In genomic region chr3:150238995-150239612, GRCh38 we compare ENCODE assay signal across 8 cellular contexts.
A peak's percentile ranks its signal among the peaks of the same experiment; 100 is the strongest.
DNase-seq lines count a peak whose midpoint lies in the region; ATAC-seq and TF ChIP-seq lines count a peak whose summit lies in the region.

No MANE protein-coding gene starts in this region.

- no peaks in the 10 kb centered on the region for H4K20me1 ChIP-seq in KMS-11 (ENCODE audit: insufficient read depth)

- no peak overlapping the region for H3K4me3 ChIP-seq in BE2C (ENCODE audit: low read depth, low read length)
- no peak overlapping the region for H3K4me3 ChIP-seq in KMS-11 (IDR thresholded peaks at IDR 0.05; ENCODE audit: insufficient read depth, low read depth, low read length)

- H3K9ac ChIP-seq in KMS-11: no peak overlapping the region

- no peak for ATAC-seq in GM19035 (IDR thresholded peaks at IDR 0.05; ENCODE audit: unreplicated experiment)
- no peak for ATAC-seq in HG03159 (IDR thresholded peaks at IDR 0.05; ENCODE audit: unreplicated experiment)
- no peak for ATAC-seq in HG02798 (IDR thresholded peaks at IDR 0.05; ENCODE audit: poor library complexity, unreplicated experiment)

- H3K4me1 ChIP-seq in BE2C (peaks cover 5% of the 10 kb centered on the region; the same call in 1 of the 2 replicates), KMS-11 (ENCODE audit: low read depth, poor library complexity, severe bottlenecking) (no peaks in the 10 kb centered on the region)

- H3K27ac ChIP-seq in KMS-11: no peak overlapping the region

- H2AFZ ChIP-seq in KMS-11 (ENCODE audit: low read depth): no peak overlapping the region

- H3K79me2 ChIP-seq in KMS-11 (ENCODE audit: insufficient read depth, low read depth): no peaks in the 10 kb centered on the region

- peak; percentile 77 for TF ChIP-seq CTCF in BE2C (IDR thresholded peaks at IDR 0.05; ENCODE audit: low read depth, low read length)
- 0 out of 2 replicates have a peak, but pooled peaks have one; percentile 19 for TF ChIP-seq CTCF in KMS-11 (conservative IDR thresholded peaks at IDR 0.05; ENCODE audit: low read depth, low read length)

- no peaks in the 10 kb centered on the region for H3K36me3 ChIP-seq in BE2C
- H3K36me3 ChIP-seq in KMS-11 (ENCODE audit: insufficient read depth): no peaks in the 10 kb centered on the region

- DNase-seq in BE2C (no peak), SHP77 (lab: John Stamatoyannopoulos, UW) (peak; percentile 30 to 54), iPS-NIHi7 (ENCODE audit: extremely low spot score) (peak; percentile 71), GOT3 (lab: John Stamatoyannopoulos, UW) (no peak)

- no peaks in the 10 kb centered on the region for H3K27me3 ChIP-seq in BE2C
- H3K27me3 ChIP-seq in KMS-11 (ENCODE audit: insufficient read depth, low read depth): no peaks in the 10 kb centered on the region

- no peak overlapping the region for H3K4me2 ChIP-seq in KMS-11

- H3K9me3 ChIP-seq in BE2C: no peaks in the 10 kb centered on the region

Comparison
In these comparisons a context has a peak if more than half of its experiments do, and no peak if none do; other contexts are left out.
1. DNase-seq: peak in SHP77 (2 of 2) and iPS-NIHi7 (single experiment); none in BE2C (single experiment) and GOT3 (single experiment).